8 cellular contexts compared by ENCODE assay signal in genomic region chr2:199019898-199020507, GRCh38.
A peak's percentile ranks its signal among the peaks of the same experiment; 100 is the strongest.
DNase-seq lines count a peak whose midpoint lies in the region; ATAC-seq and TF ChIP-seq lines count a peak whose summit lies in the region.

No MANE protein-coding gene starts in this region.

- intact Hi-C loops in adrenal gland (cut with DNase I), result no loop called here
- intact Hi-C loops in lower lobe of right lung (cut with DNase I), result no loop called here

- TF ChIP-seq POLR2A in adrenal gland (IDR thresholded peaks at IDR 0.05), result no peak

- TF ChIP-seq CTCF in adrenal gland (IDR thresholded peaks at IDR 0.05), result peak in 4 of 6 experiments; percentile 21 to 48 (median 29)
- peak; percentile 25 for TF ChIP-seq CTCF in lower lobe of right lung (IDR thresholded peaks at IDR 0.05)

- H3K27me3 Mint-ChIP-seq in immature natural killer cell (ENCODE audit: low read depth in 3 of 3), result no peaks in the 10 kb centered on the region

- H3K27me3 ChIP-seq in adrenal gland (peaks cover 6% of the 10 kb centered on the region), lower lobe of right lung (ENCODE audit: low read depth) (no peaks in the 10 kb centered on the region)

- no peak overlapping the region for H3K27ac Mint-ChIP-seq in immature natural killer cell

- DNase-seq in DMS 273 (lab: John Stamatoyannopoulos, UW; ENCODE audit: unreplicated experiment) (peak; percentile 57), DMS 273 treated with DMSO at 0.1 percent for 48 hours (lab: John Stamatoyannopoulos, UW) (no peak), M059J (ENCODE audit: low read depth) (peak; percentile 57), adrenal gland (peak in 3 of 7 donors; percentile 22 to 25 (median 24)), lower lobe of right lung (no peak), immature natural killer cell (no peak)
- no peak for DNase-seq in stimulated activated CD4-positive, alpha-beta T cell treated with anti-CD3 and anti-CD28 coated beads, Interleukin-4, amount 100 ng/mL, for 4 hours

- H3K4me1 Mint-ChIP-seq in immature natural killer cell, result no peaks in the 10 kb centered on the region

- ATAC-seq in lower lobe of right lung (no peak), GM18498 (IDR thresholded peaks at IDR 0.05; ENCODE audit: unreplicated experiment) (no peak)

- no peaks in the 10 kb centered on the region for H3K36me3 ChIP-seq in adrenal gland (replicated peaks in 1 of 2)
- H3K36me3 ChIP-seq in lower lobe of right lung, result no peaks in the 10 kb centered on the region

- H3K9me3 ChIP-seq in adrenal gland (replicated peaks in 1 of 3) (no peaks in the 10 kb centered on the region), lower lobe of right lung (no peaks in the 10 kb centered on the region)

- H3K36me3 Mint-ChIP-seq in immature natural killer cell, result no peaks in the 10 kb centered on the region

- H3K27ac ChIP-seq in adrenal gland (no peak overlapping the region), lower lobe of right lung (no peak overlapping the region)

- WGBS in adrenal gland, 4 donors, result 22 to 29% (median 26%) methylated on average over 4 of the region's 4 CpGs

- H3K9me3 Mint-ChIP-seq in immature natural killer cell, result peaks cover 0 to 2% (median 0%) of the 10 kb centered on the region in 6 donors

- H3K4me1 ChIP-seq in adrenal gland (replicated peaks in 1 of 2) (no peaks in the 10 kb centered on the region), lower lobe of right lung (no peaks in the 10 kb centered on the region)

- no peak overlapping the region for H3K4me3 Mint-ChIP-seq in immature natural killer cell

- H3K4me3 ChIP-seq in adrenal gland (no peak overlapping the region), lower lobe of right lung (no peak overlapping the region)

Comparison
In these comparisons a context has a peak if more than half of its experiments do, and no peak if none do; other contexts are left out.
1. DNase-seq: peak in DMS 273 (single experiment) and M059J (single experiment); none in DMS 273 treated with DMSO at 0.1 percent for 48 hours (single experiment), lower lobe of right lung (single experiment), immature natural killer cell (0 of 3) and stimulated activated CD4-positive, alpha-beta T cell treated with anti-CD3 and anti-CD28 coated beads, Interleukin-4, amount 100 ng/mL, for 4 hours (0 of 2).